Comparison of ENCODE assay signal across 8 cellular contexts in the genomic region with DNA sequence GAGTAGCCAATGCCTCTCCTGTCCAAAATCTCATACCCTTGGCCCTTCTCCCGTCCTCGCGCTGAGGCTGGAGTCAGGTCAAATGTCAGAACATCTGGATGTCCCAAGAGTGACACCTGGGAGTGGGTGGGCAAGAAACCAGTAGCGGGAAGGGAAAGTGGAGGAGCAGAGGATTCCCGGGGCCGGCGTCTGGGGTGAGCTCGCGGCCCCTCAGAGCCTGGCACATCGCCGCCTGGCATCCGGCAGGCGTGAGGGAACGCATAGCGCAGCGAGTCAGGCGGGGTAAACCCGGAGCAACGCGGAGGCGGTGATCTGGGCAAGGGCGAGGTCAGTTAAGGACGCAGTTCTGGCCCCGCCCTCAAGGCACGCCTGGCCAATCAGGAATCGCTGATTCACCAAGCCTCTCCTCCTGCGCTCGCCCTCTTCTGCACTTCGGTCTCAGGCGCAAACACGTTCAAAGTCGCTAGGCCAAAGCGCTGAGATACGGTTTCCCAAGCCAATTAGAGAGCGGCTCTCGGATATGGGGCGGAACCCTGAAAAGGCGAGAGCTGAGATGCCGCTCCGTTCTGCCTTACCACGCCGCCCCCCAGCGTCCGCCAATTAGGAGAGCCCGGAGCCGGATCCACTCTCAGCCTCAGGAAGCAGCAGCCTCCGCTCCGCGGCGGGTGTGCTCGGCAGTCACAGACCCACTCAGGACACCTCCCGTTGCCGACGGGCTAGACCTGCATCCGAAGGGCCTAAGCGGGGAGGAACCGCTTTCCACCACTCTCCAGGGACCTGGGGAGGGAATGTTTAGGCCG. TPM values are rescaled to one million over a fixed set of nuclear protein-coding genes. Genes with fewer than 3 reads are reported as not detected.
DNase-seq lines count a peak whose midpoint lies in the region; ATAC-seq and TF ChIP-seq lines count a peak whose summit lies in the region.

No MANE protein-coding gene starts in this region.

- H3K9me1 ChIP-seq in IMR-90 (ENCODE audit: insufficient read depth, low read length): peaks cover 11% of the 10 kb centered on the region

- H3K56ac ChIP-seq in IMR-90 (ENCODE audit: extremely low read depth, insufficient read depth, low read length): peak overlapping the region; percentile 88

- H4K5ac ChIP-seq in IMR-90 (ENCODE audit: low read depth, low read length): peak overlapping the region; percentile 89

- peak overlapping the region; percentile 94 for H2AFZ ChIP-seq in IMR-90 (replicated peaks; ENCODE audit: low read length, poor library complexity)

- H3K27ac ChIP-seq in IMR-90 (ENCODE audit: insufficient read depth, low read length): peak overlapping the region; percentile 95

- H3K4me3 ChIP-seq in IMR-90 (ENCODE audit: insufficient read depth, low read depth, low read length) (peak overlapping the region; percentile 64), epithelial cell of proximal tubule (ENCODE audit: low read depth, low read length) (peak overlapping the region; percentile 79)

- H2BK15ac ChIP-seq in IMR-90 (ENCODE audit: low read depth, low read length): peak overlapping the region; percentile 64; the same call in 1 of the 3 replicates

- H3K4me1 ChIP-seq in IMR-90 (ENCODE audit: control insufficient read depth, insufficient read depth, low read length): peaks cover 12% of the 10 kb centered on the region

- peak overlapping the region; percentile 93 for H3K9ac ChIP-seq in IMR-90 (ENCODE audit: low read depth, low read length)

- peak overlapping the region; percentile 87 for H3K18ac ChIP-seq in IMR-90 (ENCODE audit: low read depth, low read length)

- intact Hi-C loops in IMR-90 (cut with micrococcal nuclease): loop anchor here (1.0 to 5.0 kb wide), 7 partner anchors 48 to 362 kb away; partner anchors contain the start of genes RXRB and SLC39A7

- WGBS in IMR-90 (ENCODE audit: extremely low coverage in 2 of 2, insufficient read length in 1 of 2), 2 experiments: 1% methylated on average over 22 of the region's 58 CpGs; no CpG with 5 or more reads in 1 of the 2 experiments

- H3K79me1 ChIP-seq in IMR-90 (ENCODE audit: low read depth in 1 of 2, low read length in 2 of 2): peaks cover 0 to 24% of the 10 kb centered on the region in 2 experiments; a peak in 2 of 4 replicates

- peak; percentile 88 for TF ChIP-seq POLR2A in IMR-90 (IDR thresholded peaks at IDR 0.05; ENCODE audit: low read depth, low read length)

- TF ChIP-seq CTCF in IMR-90 (conservative IDR thresholded peaks at IDR 0.05; ENCODE audit: low read depth, low read length) (0 out of 2 replicates have a peak, but pooled peaks have one; percentile 20), epithelial cell of proximal tubule (conservative IDR thresholded peaks at IDR 0.05; ENCODE audit: low read depth, low read length) (no peak)

- H3K9me3 ChIP-seq in IMR-90 (ENCODE audit: control insufficient read depth, insufficient read depth, low read length): no peaks in the 10 kb centered on the region

- peaks cover 3% of the 10 kb centered on the region; the same call in 1 of the 2 replicates for H4K20me1 ChIP-seq in IMR-90 (ENCODE audit: insufficient read depth, low read length)

- peak overlapping the region; percentile 92 for H2BK5ac ChIP-seq in IMR-90 (ENCODE audit: low read depth, low read length, poor library complexity, severe bottlenecking)

- peak overlapping the region; percentile 90 for H3K4me2 ChIP-seq in IMR-90 (ENCODE audit: low read depth, low read length)

- H3K4ac ChIP-seq in IMR-90 (ENCODE audit: low read depth, low read length): peak overlapping the region; percentile 97

- peak overlapping the region; percentile 96 for H3K14ac ChIP-seq in IMR-90 (replicated peaks; ENCODE audit: low read depth, low read length)

- H3K36me3 ChIP-seq in IMR-90 (ENCODE audit: control insufficient read depth, insufficient read depth, low read length): peaks cover 8% of the 10 kb centered on the region; the same call in 1 of the 2 replicates

- CTCF ChIA-PET in IMR-90 (lab: Yijun Ruan, JAX): interaction anchor here (0.6 to 1.4 kb wide), 8 partner anchors 14 to 233 kb away, joined by 3 to 6 read pairs (median 3); no protein-coding TSS in a partner anchor

- peak overlapping the region; percentile 74 to 96 for H4K8ac ChIP-seq in IMR-90 (ENCODE audit: low read depth in 2 of 2, low read length in 2 of 2)

- peak; percentile 92 for ATAC-seq in GM21528 (IDR thresholded peaks at IDR 0.05; ENCODE audit: low FRiP score, unreplicated experiment)
- ATAC-seq in IMR-90 (ENCODE audit: low read depth): peak; percentile 87

- BruUV-seq in IMR-90 (replicated peaks; lab: Mats Ljungman, UMichigan): no TSS peak

- peak overlapping the region; percentile 97 for H2AK5ac ChIP-seq in IMR-90 (ENCODE audit: low read depth, low read length)

- H2BK120ac ChIP-seq in IMR-90 (ENCODE audit: low read depth, low read length): peak overlapping the region; percentile 83

- in situ Hi-C loops in IMR-90 (cut with MboI; ENCODE audit: low sequenced_read_pairs): loop anchor here (5.0 to 10.0 kb wide), 3 partner anchors 87 to 232 kb away; no protein-coding TSS in a partner anchor

- TF ChIP-seq RAD21 in IMR-90 (IDR thresholded peaks at IDR 0.05; ENCODE audit: low read length): no peak

- H4K91ac ChIP-seq in IMR-90 (ENCODE audit: insufficient read depth, low read depth, low read length): peak overlapping the region; percentile 91

- H3K23ac ChIP-seq in IMR-90 (ENCODE audit: low read depth, low read length): peak overlapping the region; percentile 95

- H2AK9ac ChIP-seq in IMR-90 (replicated peaks; ENCODE audit: low read depth, low read length, poor library complexity): peak overlapping the region; percentile 97

- no peaks in the 10 kb centered on the region for H3K27me3 ChIP-seq in IMR-90 (ENCODE audit: control insufficient read depth, insufficient read depth, low read length)

- POLR2A ChIA-PET in IMR-90 (lab: Charles Lee; ENCODE audit: unreplicated experiment): interaction anchor here (0.6 kb wide), 1 partner anchor 96 kb away, joined by 8 read pairs; no protein-coding TSS in a partner anchor

- dilution Hi-C loops in IMR-90 (cut with HindIII; ENCODE audit: low sequenced_read_pairs, unreplicated experiment): no loop called here

- DNase-seq in DMS 273 treated with DMSO at 0.1 percent for 48 hours (lab: John Stamatoyannopoulos, UW): peak; percentile 99
- DNase-seq in IMR-90: peak; percentile 99
- DNase-seq in OCI-M1 (lab: John Stamatoyannopoulos, UW): peak; percentile 100
- DNase-seq in activated T-cell treated with anti-CD3 and anti-CD28 coated beads, Interleukin-2, amount 50 U/mL, for 1 hour: peak; percentile 94
- peak; percentile 92 for DNase-seq in epithelial cell of proximal tubule (ENCODE audit: low read depth)
- DNase-seq in mucosa of gallbladder (ENCODE audit: low spot score): peak; percentile 98
- DNase-seq in stimulated activated CD8-positive, alpha-beta memory T cell treated with anti-CD3 and anti-CD28 coated beads, Interleukin-4, amount 100 ng/mL, for 4 hours (ENCODE audit: low read depth in 2 of 2, low spot score in 1 of 2): peak; percentile 83 to 90

- H2BK20ac ChIP-seq in IMR-90 (ENCODE audit: low read depth, low read length): peak overlapping the region; percentile 64; the same call in 1 of the 2 replicates

TF ChIP-seq in IMR-90, 13 proteins besides CTCF, POLR2A, EP300 and RAD21:
- TF ChIP-seq MXI1 (IDR thresholded peaks at IDR 0.05; ENCODE audit: borderline replicate concordance, low read depth, low read length): peak; percentile 66; the same call in 1 of the 2 replicates
- peak; percentile 58 for TF ChIP-seq MAFK (IDR thresholded peaks at IDR 0.05; ENCODE audit: low read depth, low read length)
- no peak for TF ChIP-seq RCOR1 (IDR thresholded peaks at IDR 0.05; ENCODE audit: insufficient replicate concordance, low read length)
- peak; percentile 31; the same call in 1 of the 2 replicates for TF ChIP-seq NFE2L2 (IDR thresholded peaks at IDR 0.05; ENCODE audit: low read depth, low read length)
- TF ChIP-seq MAZ (IDR thresholded peaks at IDR 0.05; ENCODE audit: borderline replicate concordance, low read depth, low read length): peak; percentile 56; the same call in 1 of the 2 replicates

RNA-seq across cellular contexts. Expression of gene VPS52, which starts 22.5 kb away (rescaled TPM):
- total RNA-seq in IMR-90 (2012; rRNA removed): 26.4 and 29.8 TPM in 2 replicates
- 54.6 and 57.8 TPM in 2 replicates for polyA plus RNA-seq in IMR-90 (2012; rRNA removed)
- polyA plus RNA-seq in IMR-90 (2012; cell fraction: cytosol; rRNA removed): 20.9 and 36.7 TPM in 2 replicates
- polyA plus RNA-seq in IMR-90 (2012; cell fraction: nucleus; rRNA removed; ENCODE audit: low replicate concordance): 189 and 280 TPM in 2 replicates
- total RNA-seq in epithelial cell of proximal tubule: 33.9 and 42.8 TPM in 2 replicates
- total RNA-seq in mucosa of gallbladder: 62.5 TPM

RNA-seq across cellular contexts. Expression of gene RPS18, which starts 22.7 kb away (rescaled TPM):
- total RNA-seq in IMR-90 (2012; rRNA removed): 6,097 and 6,577 TPM in 2 replicates
- 8,417 and 8,876 TPM in 2 replicates for polyA plus RNA-seq in IMR-90 (2012; rRNA removed)
- polyA plus RNA-seq in IMR-90 (2012; cell fraction: cytosol; rRNA removed): 5,094 and 5,254 TPM in 2 replicates
- polyA plus RNA-seq in IMR-90 (2012; cell fraction: nucleus; rRNA removed; ENCODE audit: low replicate concordance): 1,045 and 3,302 TPM in 2 replicates
- 2,737 and 3,799 TPM in 2 replicates for total RNA-seq in epithelial cell of proximal tubule
- 1,438 TPM for total RNA-seq in mucosa of gallbladder

RNA-seq across cellular contexts. Expression of gene B3GALT4, which starts 27.8 kb away (rescaled TPM):
- 0.72 and 0.83 TPM in 2 replicates for total RNA-seq in IMR-90 (2012; rRNA removed)
- 0.49 and 0.70 TPM in 2 replicates for polyA plus RNA-seq in IMR-90 (2012; rRNA removed)
- polyA plus RNA-seq in IMR-90 (2012; cell fraction: cytosol; rRNA removed): 0.90 and 1.5 TPM in 2 replicates
- polyA plus RNA-seq in IMR-90 (2012; cell fraction: nucleus; rRNA removed; ENCODE audit: low replicate concordance): 0.18 and 0.47 TPM in 2 replicates
- total RNA-seq in epithelial cell of proximal tubule: 4.6 and 7.0 TPM in 2 replicates
- 25.4 TPM for total RNA-seq in mucosa of gallbladder

RNA-seq across cellular contexts. Expression of gene WDR46, which starts 39.9 kb away (rescaled TPM):
- total RNA-seq in IMR-90 (2012; rRNA removed) (68.9 and 73.8 TPM in 2 replicates), epithelial cell of proximal tubule (67.9 and 116 TPM in 2 replicates), mucosa of gallbladder (37.7 TPM)
- polyA plus RNA-seq in IMR-90 (2012; rRNA removed): 81.6 and 88.0 TPM in 2 replicates
- polyA plus RNA-seq in IMR-90 (2012; cell fraction: cytosol; rRNA removed): 44.6 and 48.8 TPM in 2 replicates
- polyA plus RNA-seq in IMR-90 (2012; cell fraction: nucleus; rRNA removed; ENCODE audit: low replicate concordance): 196 and 239 TPM in 2 replicates

RNA-seq across cellular contexts. Expression of gene PFDN6, which starts 40.3 kb away (rescaled TPM):
- 24.4 and 41.7 TPM in 2 replicates for total RNA-seq in IMR-90 (2012; rRNA removed)
- polyA plus RNA-seq in IMR-90 (2012; rRNA removed): 76.5 and 92.1 TPM in 2 replicates
- 14.6 and 24.2 TPM in 2 replicates for polyA plus RNA-seq in IMR-90 (2012; cell fraction: cytosol; rRNA removed)
- polyA plus RNA-seq in IMR-90 (2012; cell fraction: nucleus; rRNA removed; ENCODE audit: low replicate concordance): 12.9 and 43.5 TPM in 2 replicates
- 55.8 and 69.3 TPM in 2 replicates for total RNA-seq in epithelial cell of proximal tubule
- total RNA-seq in mucosa of gallbladder: 38.6 TPM

Comparison
In these comparisons a context has a peak if more than half of its experiments do, and no peak if none do; other contexts are left out.
1. Peak in every context shown above with its lines: DNase-seq, ATAC-seq, H3K4me3 ChIP-seq and H3K27ac ChIP-seq.